14 cellular contexts compared by ENCODE assay signal in genomic region chr1:103937763-103938357, GRCh38.
DNase-seq lines count a peak whose midpoint lies in the region; ATAC-seq and TF ChIP-seq lines count a peak whose summit lies in the region.
"Had no signal": no experiment of that assay in that cellular context is flagged by ENCODE, and none has a peak within 500 bp of the region (broad histone marks: within the 10 kb centered on the region; RNA-seq: fewer than 3 reads in every experiment).

No MANE protein-coding gene starts in this region.

- DNase-seq in GM10248 (ENCODE audit: extremely low spot score), result peak; percentile 17
- no peak for DNase-seq in activated T-helper 1 cell treated with anti-CD3 and anti-CD28 coated beads, Interleukin-12 subunit alpha, Interleukin-12 subunit beta, Interleukin-2, Interleukin-4 antibody, amounts not matched to agents 30 ng/mL and 10 ng/mL and 1 ng/mL, durations not matched to agents 14 hours and 24 hours and 36 hours (ENCODE audit: low spot score)
- no peak for DNase-seq in HuH-7.5 (ENCODE audit: low spot score)
- DNase-seq in hypothalamus (lab: John Stamatoyannopoulos, UW), result no peak
- no peak for DNase-seq in RKO (ENCODE audit: low spot score)
- DNase-seq: activated CD4-positive, CD25-positive, alpha-beta regulatory T cell; activated naive CD8-positive, alpha-beta T cell treated with anti-CD3 and anti-CD28 coated beads for 36 hours; CD8-positive, alpha-beta memory T cell; PC-3; stimulated activated CD4-positive, alpha-beta T cell treated with anti-CD3 and anti-CD28 coated beads, Interleukin-12 subunit alpha, Interleukin-12 subunit beta, amount 100 ng/mL, for 4 hours had no signal

- no peak overlapping the region for H3K4me3 Mint-ChIP-seq in activated T-helper 1 cell treated with anti-CD3 and anti-CD28 coated beads, Interleukin-12 subunit alpha, Interleukin-12 subunit beta, Interleukin-2, Interleukin-4 antibody, amounts not matched to agents 30 ng/mL and 10 ng/mL and 1 ng/mL, durations not matched to agents 14 hours and 24 hours and 36 hours
- H3K4me3 Mint-ChIP-seq: activated naive CD8-positive, alpha-beta T cell treated with anti-CD3 and anti-CD28 coated beads for 36 hours; CD8-positive, alpha-beta memory T cell; central memory CD8-positive, alpha-beta T cell had no signal

- peaks cover 7% of the 10 kb centered on the region for H3K9me3 Mint-ChIP-seq in activated T-helper 1 cell treated with anti-CD3 and anti-CD28 coated beads, Interleukin-12 subunit alpha, Interleukin-12 subunit beta, Interleukin-2, Interleukin-4 antibody, amounts not matched to agents 30 ng/mL and 10 ng/mL and 1 ng/mL, durations not matched to agents 14 hours and 24 hours and 36 hours

- no peaks in the 10 kb centered on the region for H3K27me3 Mint-ChIP-seq in activated T-helper 1 cell treated with anti-CD3 and anti-CD28 coated beads, Interleukin-12 subunit alpha, Interleukin-12 subunit beta, Interleukin-2, Interleukin-4 antibody, amounts not matched to agents 30 ng/mL and 10 ng/mL and 1 ng/mL, durations not matched to agents 14 hours and 24 hours and 36 hours (ENCODE audit: insufficient read depth)
- H3K27me3 Mint-ChIP-seq: activated naive CD8-positive, alpha-beta T cell treated with anti-CD3 and anti-CD28 coated beads for 36 hours; central memory CD8-positive, alpha-beta T cell had no signal

- POLR2A ChIA-PET in GM10248 (lab: Yijun Ruan, JAX), result no interaction called here

- peak; percentile 95 for ATAC-seq in GM19372 (IDR thresholded peaks at IDR 0.05; ENCODE audit: low read depth, unreplicated experiment)
- ATAC-seq in HG02642 (IDR thresholded peaks at IDR 0.05; ENCODE audit: poor library complexity, unreplicated experiment), result peak; percentile 73
- ATAC-seq in HG03439 (IDR thresholded peaks at IDR 0.05; ENCODE audit: unreplicated experiment), result peak; percentile 97
- ATAC-seq: PC-3 had no signal

- CTCF ChIA-PET in GM10248 (lab: Yijun Ruan, JAX), result no interaction called here

- no peaks in the 10 kb centered on the region for H3K4me1 Mint-ChIP-seq in activated T-helper 1 cell treated with anti-CD3 and anti-CD28 coated beads, Interleukin-12 subunit alpha, Interleukin-12 subunit beta, Interleukin-2, Interleukin-4 antibody, amounts not matched to agents 30 ng/mL and 10 ng/mL and 1 ng/mL, durations not matched to agents 14 hours and 24 hours and 36 hours (ENCODE audit: low read depth)
- H3K4me1 Mint-ChIP-seq: CD8-positive, alpha-beta memory T cell; central memory CD8-positive, alpha-beta T cell had no signal

- intact Hi-C loops in activated T-helper 1 cell treated with anti-CD3 and anti-CD28 coated beads, Interleukin-12 subunit alpha, Interleukin-12 subunit beta, Interleukin-2, Interleukin-4 antibody, amounts not matched to agents 30 ng/mL and 10 ng/mL and 1 ng/mL, durations not matched to agents 14 hours and 24 hours and 36 hours (cut with micrococcal nuclease), result no loop called here

- no peaks in the 10 kb centered on the region for H3K36me3 Mint-ChIP-seq in activated T-helper 1 cell treated with anti-CD3 and anti-CD28 coated beads, Interleukin-12 subunit alpha, Interleukin-12 subunit beta, Interleukin-2, Interleukin-4 antibody, amounts not matched to agents 30 ng/mL and 10 ng/mL and 1 ng/mL, durations not matched to agents 14 hours and 24 hours and 36 hours (ENCODE audit: low read depth)
- H3K36me3 Mint-ChIP-seq: activated naive CD8-positive, alpha-beta T cell treated with anti-CD3 and anti-CD28 coated beads for 36 hours; CD8-positive, alpha-beta memory T cell had no signal

- TF ChIP-seq CTCF in GM10248 (IDR thresholded peaks at IDR 0.05; ENCODE audit: control extremely low read depth, extremely low read depth, low read depth, missing control alignments), result no peak

- no peak overlapping the region for H3K27ac Mint-ChIP-seq in activated T-helper 1 cell treated with anti-CD3 and anti-CD28 coated beads, Interleukin-12 subunit alpha, Interleukin-12 subunit beta, Interleukin-2, Interleukin-4 antibody, amounts not matched to agents 30 ng/mL and 10 ng/mL and 1 ng/mL, durations not matched to agents 14 hours and 24 hours and 36 hours
- H3K27ac Mint-ChIP-seq: activated naive CD8-positive, alpha-beta T cell treated with anti-CD3 and anti-CD28 coated beads for 36 hours; CD8-positive, alpha-beta memory T cell had no signal
